Comparison of ENCODE assay signal across 1 cellular context in genomic region chr7:66844552-66845381, GRCh38.
TF ChIP-seq lines count a peak whose summit lies in the region.

No MANE protein-coding gene starts in this region.

TF ChIP-seq in K562, 482 proteins besides CTCF, POLR2A, EP300 and RAD21 (continued from another document and continues in another):
- TF ChIP-seq ZBTB43 (CRISPR knock-in tag; IDR thresholded peaks at IDR 0.05), result 0 out of 2 replicates have a peak, but pooled peaks have one; percentile 25
- TF ChIP-seq HDAC2 (IDR thresholded peaks at IDR 0.05), result no peak
- no peak for TF ChIP-seq CAMTA2 (CRISPR knock-in tag; conservative IDR thresholded peaks at IDR 0.05)
- no peak for TF ChIP-seq ZFP1 (CRISPR knock-in tag; IDR thresholded peaks at IDR 0.05)
- TF ChIP-seq MAX (CRISPR knock-in tag; IDR thresholded peaks at IDR 0.05), result peak; percentile 65
- TF ChIP-seq ZNF717 (CRISPR knock-in tag; IDR thresholded peaks at IDR 0.05), result no peak
- TF ChIP-seq SP1 (CRISPR knock-in tag; IDR thresholded peaks at IDR 0.05), result peak; percentile 100
- no peak for TF ChIP-seq HMG20B (CRISPR knock-in tag; IDR thresholded peaks at IDR 0.05)
- TF ChIP-seq KHSRP (IDR thresholded peaks at IDR 0.05), result peak; percentile 100
- TF ChIP-seq TSHZ1 (CRISPR knock-in tag; IDR thresholded peaks at IDR 0.05), result no peak
- no peak for TF ChIP-seq SMARCB1 (IDR thresholded peaks at IDR 0.05; ENCODE audit: insufficient read length, low read depth)
- no peak for TF ChIP-seq ZNF197 (CRISPR knock-in tag; IDR thresholded peaks at IDR 0.05; ENCODE audit: low read depth)
- no peak for TF ChIP-seq ZSCAN32 (CRISPR knock-in tag; IDR thresholded peaks at IDR 0.05)
- no peak for TF ChIP-seq HDGF (IDR thresholded peaks at IDR 0.05)
- TF ChIP-seq RFX1 (IDR thresholded peaks at IDR 0.05), result peak; percentile 85
- no peak for TF ChIP-seq ZNF586 (CRISPR knock-in tag; conservative IDR thresholded peaks at IDR 0.05)
- no peak for TF ChIP-seq ZNF77 (CRISPR knock-in tag; IDR thresholded peaks at IDR 0.05)
- peak; percentile 98 for TF ChIP-seq CXXC5 (CRISPR knock-in tag; IDR thresholded peaks at IDR 0.05)
- no peak for TF ChIP-seq HNRNPL (IDR thresholded peaks at IDR 0.05; ENCODE audit: low read depth, low read length)
- peak; percentile 94 for TF ChIP-seq HMGN3 (IDR thresholded peaks at IDR 0.05; ENCODE audit: borderline replicate concordance, extremely low read depth, insufficient read length, low read depth, low read length)
- TF ChIP-seq NFRKB (IDR thresholded peaks at IDR 0.05; ENCODE audit: low read depth), result peak; percentile 93
- TF ChIP-seq EHMT2 (IDR thresholded peaks at IDR 0.05), result no peak
- TF ChIP-seq ZBTB33 (CRISPR knock-in tag; IDR thresholded peaks at IDR 0.05), result no peak
- peak; percentile 96 for TF ChIP-seq E2F8 (IDR thresholded peaks at IDR 0.05; ENCODE audit: low read depth, partially characterized antibody)
- TF ChIP-seq ATF7 (IDR thresholded peaks at IDR 0.05), result peak; percentile 99
- peak; percentile 96 for TF ChIP-seq NCOA1 (IDR thresholded peaks at IDR 0.05; ENCODE audit: low read depth)
- TF ChIP-seq SAFB (IDR thresholded peaks at IDR 0.05; ENCODE audit: borderline replicate concordance, low read depth, low read length), result no peak
- TF ChIP-seq FOXK2 (conservative IDR thresholded peaks at IDR 0.05 in 1 of 2, IDR thresholded peaks at IDR 0.05 in 1 of 2; ENCODE audit: low read depth in 2 of 2), result peak; percentile 92 to 94
- TF ChIP-seq TEAD1 (CRISPR knock-in tag; IDR thresholded peaks at IDR 0.05), result peak in 1 of 2 experiments; percentile 57; a peak in 1 of 4 replicates
- peak; percentile 44 to 87 (median 84) for TF ChIP-seq YY1 (IDR thresholded peaks at IDR 0.05; ENCODE audit: borderline replicate concordance in 1 of 3, control insufficient read depth in 1 of 3, extremely low read depth in 1 of 3, insufficient read depth in 3 of 3, insufficient read length in 1 of 3, insufficient replicate concordance in 2 of 3, low read depth in 1 of 3, low read length in 2 of 3)
- no peak for TF ChIP-seq PPARD (CRISPR knock-in tag; IDR thresholded peaks at IDR 0.05)
- peak; percentile 99 for TF ChIP-seq PHF20 (IDR thresholded peaks at IDR 0.05; ENCODE audit: partially characterized antibody)
- peak; percentile 40 for TF ChIP-seq ZBTB9 (CRISPR knock-in tag; IDR thresholded peaks at IDR 0.05)
- TF ChIP-seq BHLHE40 (IDR thresholded peaks at IDR 0.05; ENCODE audit: low read length), result peak; percentile 57
- TF ChIP-seq YBX1 (IDR thresholded peaks at IDR 0.05), result no peak
- no peak for TF ChIP-seq DDX20 (tag; IDR thresholded peaks at IDR 0.05; ENCODE audit: low read depth)
- TF ChIP-seq MTA2 (IDR thresholded peaks at IDR 0.05; ENCODE audit: low read depth), result no peak
- no peak for TF ChIP-seq RAD51 (IDR thresholded peaks at IDR 0.05; ENCODE audit: borderline replicate concordance, low read depth)
- peak; percentile 91; the same call in 1 of the 2 replicates for TF ChIP-seq MBD2 (IDR thresholded peaks at IDR 0.05; ENCODE audit: borderline replicate concordance, low read depth)
- no peak for TF ChIP-seq PCBP2 (IDR thresholded peaks at IDR 0.05; ENCODE audit: low read depth, low read length, poor library complexity, severe bottlenecking)
- no peak for TF ChIP-seq U2AF1 (optimal IDR thresholded peaks at IDR 0.05; ENCODE audit: low read depth, low read length)
- TF ChIP-seq PML (IDR thresholded peaks at IDR 0.05; ENCODE audit: low read length), result peak; percentile 89
- TF ChIP-seq SNRNP70 (optimal IDR thresholded peaks at IDR 0.05; ENCODE audit: low read depth, low read length), result no peak
- peak; percentile 55 for TF ChIP-seq AFF4 (CRISPR knock-in tag; IDR thresholded peaks at IDR 0.05)
- TF ChIP-seq NR0B1 (IDR thresholded peaks at IDR 0.05; ENCODE audit: partially characterized antibody), result no peak
- peak; percentile 82 for TF ChIP-seq THAP12 (CRISPR knock-in tag; IDR thresholded peaks at IDR 0.05)
- no peak for TF ChIP-seq ZNF217 (CRISPR knock-in tag; IDR thresholded peaks at IDR 0.05)
- TF ChIP-seq MXI1 (IDR thresholded peaks at IDR 0.05; ENCODE audit: low read depth, low read length), result peak; percentile 22; the same call in 1 of the 2 replicates
- TF ChIP-seq E2F3 (CRISPR knock-in tag; IDR thresholded peaks at IDR 0.05), result peak; percentile 20; the same call in 1 of the 2 replicates
- peak; percentile 50; the same call in 1 of the 2 replicates for TF ChIP-seq ZNF766 (CRISPR knock-in tag; conservative IDR thresholded peaks at IDR 0.05)
- no peak for TF ChIP-seq NFXL1 (CRISPR knock-in tag; IDR thresholded peaks at IDR 0.05)
